14 cellular contexts compared by ENCODE assay signal in genomic region chr14:56808314-56809201, GRCh38. TPM values are rescaled to one million over a fixed set of nuclear protein-coding genes. Genes with fewer than 3 reads are reported as not detected.
A peak's percentile ranks its signal among the peaks of the same experiment; 100 is the strongest.
DNase-seq lines count a peak whose midpoint lies in the region; ATAC-seq and TF ChIP-seq lines count a peak whose summit lies in the region.
"Had no signal": no experiment of that assay in that cellular context is flagged by ENCODE, and none has a peak within 500 bp of the region (broad histone marks: within the 10 kb centered on the region; RNA-seq: fewer than 3 reads in every experiment).

No MANE protein-coding gene starts in this region.

- no peak overlapping the region for H3K4ac ChIP-seq in mesenchymal stem cell (ENCODE audit: low read depth in 1 of 2, low read length in 2 of 2)

- BruUV-seq in mammary epithelial cell (replicated peaks; lab: Mats Ljungman, UMichigan): no TSS peak

- H3K9ac ChIP-seq in mammary epithelial cell (ENCODE audit: insufficient read depth, low read length): no peak overlapping the region
- H3K9ac ChIP-seq in adipocyte (ENCODE audit: low read length): no peak overlapping the region
- H3K9ac ChIP-seq in mesenchymal stem cell (ENCODE audit: low read length): no peak overlapping the region
- H3K9ac ChIP-seq in subcutaneous abdominal adipose tissue (ENCODE audit: low read length in 5 of 5): no peak overlapping the region

- no peak overlapping the region for H4K91ac ChIP-seq in mesenchymal stem cell (ENCODE audit: low read length)

- no peak overlapping the region for H3K14ac ChIP-seq in mesenchymal stem cell (ENCODE audit: low read length in 2 of 2)

- TF ChIP-seq CTCF in breast epithelium (IDR thresholded peaks at IDR 0.05): no peak
- no peak for TF ChIP-seq CTCF in mammary epithelial cell (conservative IDR thresholded peaks at IDR 0.05 in 1 of 2, IDR thresholded peaks at IDR 0.05 in 1 of 2; ENCODE audit: extremely low read depth in 1 of 2, insufficient read depth in 1 of 2, low read depth in 1 of 2, low read length in 2 of 2)

- peak overlapping the region in 2 of 3 donors; percentile 12 to 36 for H3K4me3 ChIP-seq in breast epithelium
- H3K4me3 ChIP-seq in mammary epithelial cell (replicated peaks in 1 of 3; ENCODE audit: insufficient read depth in 1 of 3, low read depth in 2 of 3, low read length in 3 of 3): no peak overlapping the region
- peak overlapping the region; percentile 44 for H3K4me3 ChIP-seq in adipocyte (ENCODE audit: low read length)
- H3K4me3 ChIP-seq in mesenchymal stem cell (ENCODE audit: insufficient read depth in 1 of 2, low read depth in 1 of 2, low read length in 2 of 2): peak overlapping the region in 1 of 2 experiments; percentile 62
- H3K4me3 ChIP-seq in subcutaneous abdominal adipose tissue (ENCODE audit: low read depth in 1 of 5, low read length in 5 of 5): peak overlapping the region in 4 of 5 donors; percentile 20 to 36 (median 26)

- H3K27me3 ChIP-seq in breast epithelium (peaks cover 10 to 98% of the 10 kb centered on the region in 2 donors), mammary epithelial cell (ENCODE audit: insufficient read depth, low read length) (peaks cover 75% of the 10 kb centered on the region), adipocyte (replicated peaks; ENCODE audit: control insufficient read depth, insufficient read depth, low read length) (peaks cover 88% of the 10 kb centered on the region), mesenchymal stem cell (ENCODE audit: control insufficient read depth in 1 of 2, insufficient read depth in 1 of 2, low read length in 2 of 2) (peaks cover 97 to 100% of the 10 kb centered on the region in 2 experiments), subcutaneous abdominal adipose tissue (ENCODE audit: control insufficient read depth in 5 of 5, insufficient read depth in 4 of 5, low read length in 5 of 5) (peaks cover 76 to 95% (median 83%) of the 10 kb centered on the region in 5 donors)

- H4K20me1 ChIP-seq in mammary epithelial cell (ENCODE audit: insufficient read depth, low read length): no peaks in the 10 kb centered on the region

- H2BK120ac ChIP-seq in mesenchymal stem cell (ENCODE audit: low read depth, low read length): no peak overlapping the region

- H3K23ac ChIP-seq in mesenchymal stem cell (ENCODE audit: low read length in 2 of 2): no peak overlapping the region

- dilution Hi-C loops in mammary epithelial cell (cut with HindIII; ENCODE audit: low sequenced_read_pairs): no loop called here

- H4K8ac ChIP-seq in mesenchymal stem cell (ENCODE audit: low read length): no peak overlapping the region

- DNase-seq in breast epithelium (ENCODE audit: low spot score in 2 of 2) (no peak), mammary epithelial cell (no peak), adipocyte (ENCODE audit: low read depth) (no peak), mesenchymal stem cell (peak; percentile 10)
- no peak for DNase-seq in stimulated activated CD4-positive, alpha-beta T cell treated with anti-CD3 and anti-CD28 coated beads, Interleukin-4, amount 100 ng/mL, for 24 hours
- DNase-seq: NCI-H446; stimulated activated CD4-positive, alpha-beta T cell treated with anti-CD3 and anti-CD28 coated beads, Interleukin-4, amount 100 ng/mL, for 4 hours; transverse colon had no signal

- no peak overlapping the region for H3K27ac ChIP-seq in breast epithelium
- no peak overlapping the region for H3K27ac ChIP-seq in mammary epithelial cell (ENCODE audit: insufficient read depth, low read depth, low read length)
- no peak overlapping the region for H3K27ac ChIP-seq in mesenchymal stem cell (ENCODE audit: low read length, poor library complexity, severe bottlenecking)
- no peak overlapping the region for H3K27ac ChIP-seq in subcutaneous abdominal adipose tissue (ENCODE audit: low read depth, low read length)
- H3K27ac ChIP-seq: transverse colon had no signal

- intact Hi-C loops in breast epithelium (cut with DNase I; ENCODE audit: low total_unique reads): no loop called here
- intact Hi-C loops in mammary epithelial cell (cut with micrococcal nuclease): no loop called here

- no peak overlapping the region for H2BK12ac ChIP-seq in mesenchymal stem cell (ENCODE audit: low read length in 2 of 2)

- H3K18ac ChIP-seq in mesenchymal stem cell (ENCODE audit: low read depth in 1 of 2, low read length in 2 of 2): no peak overlapping the region

- no peak for TF ChIP-seq POLR2A in breast epithelium (IDR thresholded peaks at IDR 0.05)

- H2AK5ac ChIP-seq in mesenchymal stem cell (ENCODE audit: low read length, severe bottlenecking): no peak overlapping the region

- H3K36me3 ChIP-seq in breast epithelium (no peaks in the 10 kb centered on the region), mammary epithelial cell (ENCODE audit: insufficient read depth, low read length) (no peaks in the 10 kb centered on the region), adipocyte (ENCODE audit: control insufficient read depth, insufficient read depth, low read length, severe bottlenecking) (no peaks in the 10 kb centered on the region), mesenchymal stem cell (ENCODE audit: control insufficient read depth in 1 of 2, insufficient read depth in 2 of 2, low read depth in 1 of 2, low read length in 2 of 2) (no peaks in the 10 kb centered on the region), subcutaneous abdominal adipose tissue (ENCODE audit: control insufficient read depth in 5 of 5, insufficient read depth in 5 of 5, low read length in 5 of 5) (no peaks in the 10 kb centered on the region)
- H3K36me3 ChIP-seq: transverse colon had no signal

- H2AFZ ChIP-seq in mammary epithelial cell (ENCODE audit: low read depth, low read length): no peak overlapping the region
- no peak overlapping the region for H2AFZ ChIP-seq in mesenchymal stem cell (ENCODE audit: low read depth, low read length)

- H3K4me1 ChIP-seq in breast epithelium (no peaks in the 10 kb centered on the region), mammary epithelial cell (ENCODE audit: insufficient read depth, low read length) (no peaks in the 10 kb centered on the region), adipocyte (ENCODE audit: control insufficient read depth, insufficient read depth, low read length) (no peaks in the 10 kb centered on the region), mesenchymal stem cell (ENCODE audit: control insufficient read depth, insufficient read depth, low read depth, low read length) (peaks cover 21% of the 10 kb centered on the region), subcutaneous abdominal adipose tissue (ENCODE audit: control insufficient read depth in 5 of 5, insufficient read depth in 5 of 5, low read length in 5 of 5) (peaks cover 0 to 17% (median 16%) of the 10 kb centered on the region in 5 donors)

- no peaks in the 10 kb centered on the region for H3K79me1 ChIP-seq in mesenchymal stem cell (replicated peaks; ENCODE audit: low read length, poor library complexity, severe bottlenecking)

- H2BK5ac ChIP-seq in mesenchymal stem cell (ENCODE audit: low read depth, low read length, poor library complexity, severe bottlenecking): no peak overlapping the region

- 12% methylated on average over 42 of the region's 71 CpGs for WGBS in mammary epithelial cell (ENCODE audit: low coverage, missing lambda C conversion rate)
- WGBS in mesenchymal stem cell: 1% methylated on average over 65 of the region's 71 CpGs

- H3K9me3 ChIP-seq in breast epithelium (no peaks in the 10 kb centered on the region), mammary epithelial cell (replicated peaks; ENCODE audit: insufficient read depth, low read length) (peaks cover 11% of the 10 kb centered on the region), adipocyte (ENCODE audit: control insufficient read depth, low read length) (peaks cover 8% of the 10 kb centered on the region), mesenchymal stem cell (ENCODE audit: control insufficient read depth, low read length) (peaks cover 5% of the 10 kb centered on the region), subcutaneous abdominal adipose tissue (ENCODE audit: control insufficient read depth in 5 of 5, low read length in 5 of 5) (no peaks in the 10 kb centered on the region)
- H3K9me3 ChIP-seq: transverse colon had no signal

- CTCF ChIA-PET in mammary epithelial cell (lab: Charles Lee; ENCODE audit: low non-redundant PET): no interaction called here

- no peaks in the 10 kb centered on the region for H3K79me2 ChIP-seq in mammary epithelial cell (ENCODE audit: insufficient read depth, low read length)

- H3K4me2 ChIP-seq in mammary epithelial cell (ENCODE audit: insufficient read depth, low read depth, low read length): no peak overlapping the region
- H3K4me2 ChIP-seq in mesenchymal stem cell (ENCODE audit: low read length, poor library complexity, severe bottlenecking): peak overlapping the region; percentile 62

- in situ Hi-C loops in mammary epithelial cell (cut with MboI; ENCODE audit: low sequenced_read_pairs in 2 of 2): no loop called here

- no peak overlapping the region for H2BK15ac ChIP-seq in mesenchymal stem cell (ENCODE audit: low read depth, poor library complexity, severe bottlenecking)

- ATAC-seq in GM21528 (IDR thresholded peaks at IDR 0.05; ENCODE audit: low FRiP score, unreplicated experiment) (no peak), HG02642 (IDR thresholded peaks at IDR 0.05; ENCODE audit: poor library complexity, unreplicated experiment) (no peak)

RNA-seq across cellular contexts. Expression of gene OTX2, which starts 1.7 kb away (rescaled TPM):
- total RNA-seq in breast epithelium (not detected), mammary epithelial cell (not detected)
- polyA plus RNA-seq in mammary epithelial cell: not detected
- not detected for polyA minus RNA-seq in mammary epithelial cell
- not detected for polyA plus RNA-seq in mesenchymal stem cell (2013, experiment 1 of 2)
- polyA plus RNA-seq in mesenchymal stem cell (2013, experiment 2 of 2): not detected
- total RNA-seq: activated CD8-positive, alpha-beta memory T cell treated with anti-CD3 and anti-CD28 coated beads for 36 hours; H4; transverse colon had no signal
- polyA plus RNA-seq: BJ had no signal

Comparison
In these comparisons a context has a peak if more than half of its experiments do, and no peak if none do; other contexts are left out.
1. H3K4me3 ChIP-seq: peak in breast epithelium (2 of 3), adipocyte (single experiment) and subcutaneous abdominal adipose tissue (4 of 5); none in mammary epithelial cell (0 of 3).